ENCODE assay signal across 12 cellular contexts in genomic region chr3:197339841-197340520, GRCh38. TPM values are rescaled to one million over a fixed set of nuclear protein-coding genes. Genes with fewer than 3 reads are reported as not detected.
DNase-seq lines count a peak whose midpoint lies in the region; ATAC-seq and TF ChIP-seq lines count a peak whose summit lies in the region.
"Had no signal": no experiment of that assay in that cellular context is flagged by ENCODE, and none has a peak within 500 bp of the region (broad histone marks: within the 10 kb centered on the region; RNA-seq: fewer than 3 reads in every experiment).

No MANE protein-coding gene starts in this region.

- TF ChIP-seq CTCF in foreskin keratinocyte (conservative IDR thresholded peaks at IDR 0.05): no peak
- no peak for TF ChIP-seq CTCF in osteoblast (IDR thresholded peaks at IDR 0.05; ENCODE audit: extremely low read depth, low read depth, low read length)

- H3K9me3 ChIP-seq in GM23248 (ENCODE audit: low read depth): no peaks in the 10 kb centered on the region
- no peaks in the 10 kb centered on the region for H3K9me3 ChIP-seq in osteoblast (ENCODE audit: low read depth, low read length)
- H3K9me3 ChIP-seq: gastrocnemius medialis had no signal

- H3K27ac ChIP-seq in GM23248: peak overlapping the region; percentile 19
- no peak overlapping the region for H3K27ac ChIP-seq in foreskin keratinocyte
- peak overlapping the region; percentile 46 for H3K27ac ChIP-seq in osteoblast (ENCODE audit: low read depth, low read length)
- H3K27ac ChIP-seq: gastrocnemius medialis had no signal

- H3K4me1 ChIP-seq in GM23248 (ENCODE audit: insufficient read depth) (peaks cover 10% of the 10 kb centered on the region), foreskin keratinocyte (no peaks in the 10 kb centered on the region), osteoblast (ENCODE audit: insufficient read depth, low read length) (peaks cover 11% of the 10 kb centered on the region)

- DNase-seq in GM23248 (peak; percentile 71), foreskin keratinocyte (peak in 1 of 2 donors; percentile 32), osteoblast (ENCODE audit: insufficient read length, low spot score, missing footprints) (peak; percentile 77), NCI-H1694 (lab: John Stamatoyannopoulos, UW) (no peak), CD1c-positive myeloid dendritic cell (ENCODE audit: extremely low spot score) (no peak), Kasumi-1 (lab: John Stamatoyannopoulos, UW) (no peak), NCI-H345 (lab: John Stamatoyannopoulos, UW) (no peak)
- DNase-seq: activated CD8-positive, alpha-beta T cell treated with anti-CD3 and anti-CD28 coated beads for 36 hours; gastrocnemius medialis; NCI-H1105; stimulated activated naive CD4-positive, alpha-beta T cell had no signal

- 23 to 25% methylated on average over 12 of the region's 12 CpGs for WGBS in GM23248 (ENCODE audit: low coverage in 1 of 2, low lambda C conversion rate in 2 of 2, missing lambda C conversion rate in 2 of 2), 2 experiments

- H3K4me2 ChIP-seq in GM23248 (ENCODE audit: unreplicated experiment) (peak overlapping the region; percentile 32), osteoblast (ENCODE audit: insufficient read depth, low read length) (peak overlapping the region; percentile 41)

- H3K36me3 ChIP-seq in GM23248 (ENCODE audit: low read depth) (no peaks in the 10 kb centered on the region), osteoblast (ENCODE audit: insufficient read depth, low read length) (no peaks in the 10 kb centered on the region)
- H3K36me3 ChIP-seq: gastrocnemius medialis had no signal

- in situ Hi-C loops in GM23248 (cut with MboI): no loop called here

- H2AFZ ChIP-seq in GM23248 (peak overlapping the region; percentile 62), osteoblast (ENCODE audit: low read length) (peak overlapping the region; percentile 94)

- H3K4me3 ChIP-seq in GM23248: no peak overlapping the region
- peak overlapping the region; percentile 5 for H3K4me3 ChIP-seq in osteoblast (ENCODE audit: insufficient read depth, low read length)
- H3K4me3 ChIP-seq: gastrocnemius medialis had no signal

- H3K9me2 ChIP-seq in GM23248 (ENCODE audit: insufficient read depth): no peaks in the 10 kb centered on the region

- ATAC-seq in SK-N-SH treated with all-trans-retinoic acid at 6 μM for 48 hours (peak; percentile 94), foreskin keratinocyte (peak; percentile 50)
- ATAC-seq: activated CD8-positive, alpha-beta T cell treated with anti-CD3 and anti-CD28 coated beads for 36 hours; gastrocnemius medialis had no signal

- H3K79me2 ChIP-seq in GM23248 (ENCODE audit: insufficient read depth): no peaks in the 10 kb centered on the region
- no peaks in the 10 kb centered on the region for H3K79me2 ChIP-seq in osteoblast (ENCODE audit: insufficient read depth, low read length)

- peak overlapping the region; percentile 37 for H3K9ac ChIP-seq in GM23248

- H4K20me1 ChIP-seq in GM23248 (ENCODE audit: insufficient read depth): no peaks in the 10 kb centered on the region
- no peaks in the 10 kb centered on the region for H4K20me1 ChIP-seq in osteoblast (ENCODE audit: insufficient read depth, low read length)

- H3F3A ChIP-seq in GM23248 (ENCODE audit: insufficient read depth): peaks cover 7% of the 10 kb centered on the region; the same call in 1 of the 2 replicates

- no peaks in the 10 kb centered on the region for H3K27me3 ChIP-seq in GM23248 (replicated peaks; ENCODE audit: insufficient read depth)
- H3K27me3 ChIP-seq in foreskin keratinocyte: no peaks in the 10 kb centered on the region
- H3K27me3 ChIP-seq in osteoblast (ENCODE audit: insufficient read depth, low read length): no peaks in the 10 kb centered on the region
- H3K27me3 ChIP-seq: gastrocnemius medialis had no signal

TF ChIP-seq in SK-N-SH treated with all-trans-retinoic acid at 6 μM for 48 hours, 23 proteins besides CTCF, POLR2A, EP300 and RAD21:
- TF ChIP-seq ZNF70 (CRISPR knock-in tag; IDR thresholded peaks at IDR 0.05) (no peak), POU6F1 (CRISPR knock-in tag; IDR thresholded peaks at IDR 0.05; ENCODE audit: borderline replicate concordance, low read depth) (no peak), TCF4 (CRISPR knock-in tag; IDR thresholded peaks at IDR 0.05; ENCODE audit: borderline replicate concordance) (no peak), CREB5 (CRISPR knock-in tag; IDR thresholded peaks at IDR 0.05; ENCODE audit: low read depth) (no peak), ESRRG (CRISPR knock-in tag; IDR thresholded peaks at IDR 0.05) (no peak), ZC3H10 (CRISPR knock-in tag; IDR thresholded peaks at IDR 0.05) (no peak), CSDC2 (CRISPR knock-in tag; IDR thresholded peaks at IDR 0.05) (no peak), PATZ1 (CRISPR knock-in tag; IDR thresholded peaks at IDR 0.05; ENCODE audit: borderline replicate concordance) (no peak), GLIS3 (CRISPR knock-in tag; IDR thresholded peaks at IDR 0.05) (no peak), SNAI2 (CRISPR knock-in tag; IDR thresholded peaks at IDR 0.05) (no peak), ZNF565 (CRISPR knock-in tag; conservative IDR thresholded peaks at IDR 0.05; ENCODE audit: low read depth) (no peak), RARB (CRISPR knock-in tag; IDR thresholded peaks at IDR 0.05) (no peak), ISL1 (CRISPR knock-in tag; IDR thresholded peaks at IDR 0.05) (no peak), ZFP30 (CRISPR knock-in tag; IDR thresholded peaks at IDR 0.05) (no peak), ZFP3 (CRISPR knock-in tag; IDR thresholded peaks at IDR 0.05) (no peak), ARNTL (CRISPR knock-in tag; IDR thresholded peaks at IDR 0.05; ENCODE audit: borderline replicate concordance, low read depth) (no peak)
TF ChIP-seq in SK-N-SH treated with all-trans-retinoic acid at 6 μM for 48 hours: peak in this region for 0.

RNA-seq across cellular contexts. Expression of gene DLG1, which starts 41.6 kb away (rescaled TPM):
- total RNA-seq in GM23248 (2014; rRNA removed; shearing (Covaris generic)): 45.9 and 63.0 TPM in 2 replicates
- polyA plus RNA-seq in GM23248 (2016; fragmentation: Nextera tagmentation; extraction: Ambion mirVana) (19.6 and 23.2 TPM in 2 replicates), foreskin keratinocyte (17.7 and 22.1 TPM in 2 replicates)
- total RNA-seq in foreskin keratinocyte (113 and 118 TPM in 2 replicates), osteoblast (76.6 and 79.3 TPM in 2 replicates)

Comparison
In these comparisons a context has a peak if more than half of its experiments do, and no peak if none do; other contexts are left out.
1. DNase-seq: peak in GM23248 (single experiment) and osteoblast (single experiment); none in NCI-H1694 (single experiment), CD1c-positive myeloid dendritic cell (single experiment), Kasumi-1 (0 of 2) and NCI-H345 (single experiment).